In the genomic region with DNA sequence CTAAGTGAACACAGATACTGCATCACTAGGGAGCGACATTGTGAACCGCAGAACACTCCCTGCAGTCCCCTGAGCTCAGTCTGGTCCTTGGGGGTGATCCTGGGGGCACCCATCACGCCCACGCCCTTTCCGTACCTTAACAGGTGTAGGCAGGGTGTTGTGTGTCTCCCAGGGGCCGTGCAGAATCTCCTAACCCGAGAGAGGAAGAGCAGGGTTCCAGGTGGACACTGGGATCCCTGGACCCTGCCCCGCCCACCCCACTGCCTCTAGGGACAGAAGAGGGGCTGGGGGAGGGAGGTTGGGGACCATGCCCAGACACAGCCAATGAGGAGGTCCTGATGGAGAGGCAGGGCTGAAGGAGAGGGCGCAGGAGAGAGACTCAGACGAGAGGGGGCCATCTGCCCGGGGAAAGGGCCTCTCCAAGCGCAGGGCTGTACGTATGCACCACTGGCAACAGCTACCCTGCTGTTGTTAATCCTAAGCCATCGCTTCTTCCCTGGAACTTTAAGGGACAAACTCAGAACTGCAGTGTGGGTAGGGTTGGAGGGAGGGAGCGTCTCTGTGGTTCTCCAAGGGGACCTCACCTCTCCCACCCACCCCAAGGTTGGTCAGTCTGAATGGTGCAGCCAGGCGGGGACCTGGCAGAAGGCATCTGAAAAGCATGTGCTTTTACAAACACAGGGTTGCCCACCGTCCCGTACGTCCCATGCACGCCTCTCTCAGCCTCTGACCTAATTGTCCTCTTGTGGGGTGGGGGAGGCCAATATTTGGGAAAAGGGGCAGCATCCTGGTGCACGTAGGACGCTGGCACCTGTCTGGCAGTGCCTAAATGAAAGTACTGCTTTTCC, we compare ENCODE assay signal across 8 cellular contexts. TPM values are rescaled to one million over a fixed set of nuclear protein-coding genes. Genes with fewer than 3 reads are reported as not detected.
DNase-seq lines count a peak whose midpoint lies in the region; ATAC-seq and TF ChIP-seq lines count a peak whose summit lies in the region.

No MANE protein-coding gene starts in this region.

- no peaks in the 10 kb centered on the region for H3K9me3 ChIP-seq in RWPE2 (ENCODE audit: severe bottlenecking)
- H3K9me3 ChIP-seq in subcutaneous abdominal adipose tissue (ENCODE audit: control insufficient read depth in 5 of 5, low read length in 5 of 5) = no peaks in the 10 kb centered on the region
- H3K9me3 ChIP-seq in gastrocnemius medialis = no peaks in the 10 kb centered on the region

- H3K36me3 ChIP-seq in RWPE2 (ENCODE audit: low read depth) (no peaks in the 10 kb centered on the region), subcutaneous abdominal adipose tissue (ENCODE audit: control insufficient read depth in 5 of 5, insufficient read depth in 5 of 5, low read length in 5 of 5) (no peaks in the 10 kb centered on the region), gastrocnemius medialis (no peaks in the 10 kb centered on the region)

- H3K4me3 ChIP-seq in RWPE2 (ENCODE audit: severe bottlenecking) (no peak overlapping the region), coronary artery (peak overlapping the region; percentile 45), subcutaneous abdominal adipose tissue (ENCODE audit: low read depth in 1 of 5, low read length in 5 of 5) (peak overlapping the region in 4 of 5 donors; percentile 26 to 73 (median 38)), gastrocnemius medialis (peak overlapping the region in 1 of 4 donors; percentile 15)

- DNase-seq in RWPE2 (ENCODE audit: low spot score) = no peak
- DNase-seq in coronary artery (ENCODE audit: low spot score) = no peak
- no peak for DNase-seq in HT-29 (ENCODE audit: low spot score)
- DNase-seq in gastrocnemius medialis = no peak

- intact Hi-C loops in gastrocnemius medialis (cut with DNase I; ENCODE audit: low total_unique reads) = loop anchor here (10.0 kb wide), 1 partner anchor 50 kb away; no protein-coding TSS in a partner anchor

- TF ChIP-seq CTCF in RWPE2 (IDR thresholded peaks at IDR 0.05; ENCODE audit: poor library complexity, severe bottlenecking) (no peak), coronary artery (IDR thresholded peaks at IDR 0.05) (no peak), gastrocnemius medialis (IDR thresholded peaks at IDR 0.05 in 4 of 5, conservative IDR thresholded peaks at IDR 0.05 in 1 of 5) (no peak)

- ATAC-seq in HG02678 (IDR thresholded peaks at IDR 0.05; ENCODE audit: unreplicated experiment) = peak; percentile 23
- peak; percentile 27; the same call in 1 of the 3 replicates for ATAC-seq in RWPE2 (ENCODE audit: low read depth)
- no peak for ATAC-seq in GM21619 (IDR thresholded peaks at IDR 0.05; ENCODE audit: unreplicated experiment)
- no peak for ATAC-seq in gastrocnemius medialis

- H3K27ac ChIP-seq in RWPE2 (ENCODE audit: poor library complexity, severe bottlenecking) (no peak overlapping the region), coronary artery (no peak overlapping the region), subcutaneous abdominal adipose tissue (ENCODE audit: low read depth, low read length) (no peak overlapping the region), gastrocnemius medialis (no peak overlapping the region)

- in situ Hi-C loops in gastrocnemius medialis (cut with MboI; ENCODE audit: low sequenced_read_pairs in 4 of 4) = no loop called here

- TF ChIP-seq POLR2A in GM10847 (IDR thresholded peaks at IDR 0.05; ENCODE audit: extremely low read depth, insufficient read length) (peak; percentile 18), gastrocnemius medialis (IDR thresholded peaks at IDR 0.05) (no peak)

- H3K4me1 ChIP-seq in RWPE2 (ENCODE audit: insufficient read depth, poor library complexity, severe bottlenecking) = no peaks in the 10 kb centered on the region
- peaks cover 0 to 28% (median 10%) of the 10 kb centered on the region in 5 donors for H3K4me1 ChIP-seq in subcutaneous abdominal adipose tissue (ENCODE audit: control insufficient read depth in 5 of 5, insufficient read depth in 5 of 5, low read length in 5 of 5)
- H3K4me1 ChIP-seq in gastrocnemius medialis = no peaks in the 10 kb centered on the region

- peak overlapping the region in 1 of 5 donors; percentile 6 for H3K9ac ChIP-seq in subcutaneous abdominal adipose tissue (ENCODE audit: low read length in 5 of 5)

- H3K27me3 ChIP-seq in RWPE2 (ENCODE audit: insufficient read depth, poor library complexity, severe bottlenecking) (no peaks in the 10 kb centered on the region), subcutaneous abdominal adipose tissue (ENCODE audit: control insufficient read depth in 5 of 5, insufficient read depth in 4 of 5, low read length in 5 of 5) (peaks cover 2 to 13% (median 4%) of the 10 kb centered on the region in 5 donors), gastrocnemius medialis (no peaks in the 10 kb centered on the region)

RNA-seq across cellular contexts. Expression of a gene that starts 2.4 kb away (rescaled TPM):
- total RNA-seq in HT-29 (2014; rRNA removed; shearing (Covaris generic)) = not detected in 2 replicates
- 1 to 10 TPM in 1 of 4 donors, under 1 TPM in 3; 0.36 to 1.1 (median 0.62) TPM for total RNA-seq in gastrocnemius medialis

RNA-seq across cellular contexts. Expression of a gene that starts 56.9 kb away (rescaled TPM):
- 34.9 and 38.3 TPM in 2 replicates for total RNA-seq in HT-29 (2014; rRNA removed; shearing (Covaris generic))
- total RNA-seq in gastrocnemius medialis = 10 to 100 TPM; 14.1 to 15.9 (median 14.5) TPM

Comparison
In these comparisons a context has a peak if more than half of its experiments do, and no peak if none do; other contexts are left out.
1. ATAC-seq: peak in HG02678 (single experiment) and RWPE2 (single experiment); none in GM21619 (single experiment) and gastrocnemius medialis (0 of 2).